In the genomic region with DNA sequence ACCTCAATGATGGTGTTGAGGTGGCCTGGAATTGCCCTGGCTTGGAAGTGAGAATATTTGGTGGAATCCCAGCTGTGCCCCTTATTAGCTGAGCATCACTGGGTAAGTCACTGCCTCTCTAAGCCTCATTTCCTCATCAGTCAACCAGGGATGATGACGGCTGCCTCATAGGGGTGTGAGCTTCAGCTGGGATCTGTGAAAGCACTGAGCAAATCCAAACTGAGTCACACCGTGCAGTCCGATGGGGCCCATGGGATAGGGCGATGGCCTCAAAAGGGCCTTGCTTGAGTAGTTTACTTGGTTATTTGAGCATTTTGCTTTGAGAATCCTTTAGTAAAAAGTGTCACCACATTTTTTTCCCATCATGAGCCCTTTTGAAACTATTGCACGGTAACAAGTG, we compare ENCODE assay signal across 21 cellular contexts. TPM values are rescaled to one million over a fixed set of nuclear protein-coding genes. Genes with fewer than 3 reads are reported as not detected.
"Had no signal": no experiment of that assay in that cellular context is flagged by ENCODE, and none has a peak within 500 bp of the region (broad histone marks: within the 10 kb centered on the region; RNA-seq: fewer than 3 reads in every experiment).

No MANE protein-coding gene starts in this region.

- H3K27me3 ChIP-seq: heart right ventricle, left lung, uterus had no signal

- H3K9me3 ChIP-seq: left lung, psoas muscle, uterus had no signal

- H3K9ac ChIP-seq: parathyroid adenoma had no signal

- DNase-seq: activated CD4-positive, alpha-beta T cell treated with anti-CD3 and anti-CD28 coated beads for 48 hours; activated CD4-positive, alpha-beta T cell treated with anti-CD3 and anti-CD28 coated beads, Interleukin-2, amount 50 U/mL, for 48 hours; activated CD8-positive, alpha-beta memory T cell treated with anti-CD3 and anti-CD28 coated beads for 24 hours; activated naive CD8-positive, alpha-beta T cell treated with anti-CD3 and anti-CD28 coated beads, Interleukin-2, amount 50 U/mL, for 24 hours; amygdala; effector CD8-positive, alpha-beta T cell; foreskin fibroblast; heart right ventricle; left lung; naive B cell; nucleus accumbens; psoas muscle; stimulated activated CD4-positive, alpha-beta T cell treated with anti-CD3 and anti-CD28 coated beads, Interleukin-12 subunit alpha, Interleukin-12 subunit beta, amount 100 ng/mL, for 4 hours; stimulated activated CD4-positive, alpha-beta T cell treated with anti-CD3 and anti-CD28 coated beads, Interleukin-4, amount 100 ng/mL, for 24 hours; substantia nigra had no signal

- H3K4me3 ChIP-seq: heart right ventricle, left lung, lung, psoas muscle, SK-N-MC, uterus had no signal

- H3K27ac ChIP-seq: heart right ventricle, left lung, parathyroid adenoma, psoas muscle, SK-N-MC, uterus, VCaP had no signal

- H3K36me3 ChIP-seq: uterus had no signal

- H3K4me1 ChIP-seq: heart right ventricle, left lung, parathyroid adenoma, psoas muscle, uterus had no signal

- H2AFZ ChIP-seq: parathyroid adenoma had no signal

- H3K79me2 ChIP-seq: parathyroid adenoma had no signal

RNA-seq across cellular contexts. Expression of a gene that starts 1.1 kb away (rescaled TPM):
- total RNA-seq: dermis microvascular lymphatic vessel endothelial cell had no signal
